ENCODE assay signal across 11 cellular contexts in genomic region chr1:51044834-51045233, GRCh38. TPM values are rescaled to one million over a fixed set of nuclear protein-coding genes. Genes with fewer than 3 reads are reported as not detected.
DNase-seq lines count a peak whose midpoint lies in the region; ATAC-seq and TF ChIP-seq lines count a peak whose summit lies in the region.
"Had no signal": no experiment of that assay in that cellular context is flagged by ENCODE, and none has a peak within 500 bp of the region (broad histone marks: within the 10 kb centered on the region; RNA-seq: fewer than 3 reads in every experiment).

No MANE protein-coding gene starts in this region.

- intact Hi-C loops in left ventricle myocardium inferior (cut with micrococcal nuclease) (loop anchor here (10.0 kb wide), 2 partner anchors 110 to 270 kb away; no protein-coding TSS in a partner anchor), Right ventricle myocardium inferior (cut with DNase I) (no loop called here), transverse colon (cut with DNase I; ENCODE audit: low total_unique reads) (no loop called here), spleen (cut with DNase I; ENCODE audit: low total_unique reads) (loop anchor here (5.0 to 10.0 kb wide), 2 partner anchors 120 to 173 kb away; no protein-coding TSS in a partner anchor), posterior vena cava (cut with DNase I) (no loop called here)

- H3K4me1 ChIP-seq in left ventricle myocardium inferior (no peaks in the 10 kb centered on the region), OCI-LY3 (ENCODE audit: low read length) (no peaks in the 10 kb centered on the region), transverse colon (no peaks in the 10 kb centered on the region), spleen (no peaks in the 10 kb centered on the region)
- H3K4me1 ChIP-seq: stomach had no signal

- in situ Hi-C loops in transverse colon (cut with MboI; ENCODE audit: low pct_ligation_motif_present in 1 of 4, low pct_unique_long_range_greater_than_20kb in 1 of 4, low sequenced_read_pairs in 3 of 4), result loop anchor here in 2 of 4 donors (25.0 kb wide), 2 partner anchors 108 to 283 kb away; no protein-coding TSS in a partner anchor

- H3K9ac ChIP-seq in OCI-LY3 (ENCODE audit: low read length), result no peak overlapping the region

- H3K27me3 ChIP-seq in left ventricle myocardium inferior (ENCODE audit: low read depth), result no peaks in the 10 kb centered on the region
- H3K27me3 ChIP-seq in OCI-LY3 (ENCODE audit: low read depth, low read length), result no peaks in the 10 kb centered on the region
- H3K27me3 ChIP-seq in transverse colon, result no peaks in the 10 kb centered on the region
- H3K27me3 ChIP-seq in spleen (replicated peaks in 1 of 7), result no peaks in the 10 kb centered on the region
- H3K27me3 ChIP-seq: stomach had no signal

- H3K79me2 ChIP-seq in OCI-LY3 (ENCODE audit: low read length), result no peaks in the 10 kb centered on the region

- DNase-seq in left ventricle myocardium inferior (no peak), Right ventricle myocardium inferior (ENCODE audit: missing footprints) (no peak), epithelial cell of esophagus (ENCODE audit: low read depth) (peak; percentile 6), transverse colon (no peak), spleen (no peak), posterior vena cava (ENCODE audit: low spot score) (no peak)
- DNase-seq: DMS79 treated with DMSO at 0.1 percent for 48 hours, NCI-H510A, stomach had no signal

- no peak overlapping the region for H3K4me3 ChIP-seq in left ventricle myocardium inferior
- no peak overlapping the region for H3K4me3 ChIP-seq in OCI-LY3 (ENCODE audit: low read length)
- no peak overlapping the region for H3K4me3 ChIP-seq in epithelial cell of esophagus (ENCODE audit: low read length)
- no peak overlapping the region for H3K4me3 ChIP-seq in transverse colon
- no peak overlapping the region for H3K4me3 ChIP-seq in spleen
- H3K4me3 ChIP-seq: stomach had no signal

- WGBS in transverse colon (ENCODE audit: low coverage in 1 of 2), 2 donors, result 29 to 35% methylated on average over 4 of the region's 4 CpGs
- 61 to 71% (median 68%) methylated on average over 4 of the region's 4 CpGs for WGBS in spleen, 5 donors

- no peak overlapping the region for H3K27ac ChIP-seq in left ventricle myocardium inferior (replicated peaks)
- H3K27ac ChIP-seq in OCI-LY3 (ENCODE audit: low read length), result no peak overlapping the region
- no peak overlapping the region for H3K27ac ChIP-seq in transverse colon
- H3K27ac ChIP-seq in spleen, result no peak overlapping the region
- H3K27ac ChIP-seq: stomach had no signal

- H3K9me3 ChIP-seq in left ventricle myocardium inferior (replicated peaks), result peaks cover 2% of the 10 kb centered on the region
- H3K9me3 ChIP-seq in OCI-LY3 (ENCODE audit: insufficient read depth, low read length), result no peaks in the 10 kb centered on the region
- no peaks in the 10 kb centered on the region for H3K9me3 ChIP-seq in transverse colon
- peaks cover 0 to 11% (median 2%) of the 10 kb centered on the region in 8 donors for H3K9me3 ChIP-seq in spleen

- no peak for TF ChIP-seq EP300 in transverse colon (IDR thresholded peaks at IDR 0.05; ENCODE audit: low read depth)

- H2AFZ ChIP-seq in OCI-LY3 (ENCODE audit: low read depth, low read length), result no peak overlapping the region

- TF ChIP-seq POLR2A in transverse colon (IDR thresholded peaks at IDR 0.05), result no peak
- TF ChIP-seq POLR2A in spleen (IDR thresholded peaks at IDR 0.05), result no peak

- no peak for ATAC-seq in Right ventricle myocardium inferior
- ATAC-seq in HG03460 (IDR thresholded peaks at IDR 0.05; ENCODE audit: unreplicated experiment), result no peak

- H4K20me1 ChIP-seq in OCI-LY3 (ENCODE audit: insufficient read depth, low read length), result no peaks in the 10 kb centered on the region

- H3K36me3 ChIP-seq in left ventricle myocardium inferior (no peaks in the 10 kb centered on the region), OCI-LY3 (replicated peaks; ENCODE audit: low read depth, low read length) (no peaks in the 10 kb centered on the region), transverse colon (no peaks in the 10 kb centered on the region), spleen (no peaks in the 10 kb centered on the region)
- H3K36me3 ChIP-seq: stomach had no signal

- TF ChIP-seq CTCF in left ventricle myocardium inferior (IDR thresholded peaks at IDR 0.05; ENCODE audit: borderline replicate concordance), result peak; percentile 58
- peak; percentile 29 for TF ChIP-seq CTCF in OCI-LY3 (IDR thresholded peaks at IDR 0.05; ENCODE audit: low read depth, low read length)
- no peak for TF ChIP-seq CTCF in epithelial cell of esophagus (IDR thresholded peaks at IDR 0.05; ENCODE audit: insufficient read depth, low read depth, low read length, missing control alignments)
- peak in 3 of 5 experiments; percentile 20 to 38 (median 20) for TF ChIP-seq CTCF in transverse colon (IDR thresholded peaks at IDR 0.05)
- peak in 3 of 11 experiments; percentile 9 to 25 (median 10) for TF ChIP-seq CTCF in spleen (IDR thresholded peaks at IDR 0.05 in 8 of 11, conservative IDR thresholded peaks at IDR 0.05 in 3 of 11)

- H3K4me2 ChIP-seq in OCI-LY3 (ENCODE audit: low read length), result no peak overlapping the region

RNA-seq across cellular contexts. Expression of gene C1orf185, which starts 57.2 kb away (rescaled TPM):
- total RNA-seq in left ventricle myocardium inferior (not detected), Right ventricle myocardium inferior (not detected), transverse colon (not detected), spleen (not detected), posterior vena cava (not detected)
- polyA plus RNA-seq in spleen, result not detected
- total RNA-seq: stomach had no signal
- polyA plus RNA-seq: stomach had no signal

Comparison
In these comparisons a context has a peak if more than half of its experiments do, and no peak if none do; other contexts are left out.
1. intact Hi-C loops: an anchor here in left ventricle myocardium inferior (10.0 kb wide) and spleen (5.0 to 10.0 kb wide); none called in Right ventricle myocardium inferior, transverse colon and posterior vena cava.